Comparison of ENCODE assay signal across 16 cellular contexts in genomic region chr9:69975681-69976080, GRCh38.
DNase-seq lines count a peak whose midpoint lies in the region; ATAC-seq and TF ChIP-seq lines count a peak whose summit lies in the region.
"Had no signal": no experiment of that assay in that cellular context is flagged by ENCODE, and none has a peak within 500 bp of the region (broad histone marks: within the 10 kb centered on the region; RNA-seq: fewer than 3 reads in every experiment).

No MANE protein-coding gene starts in this region.

- in situ Hi-C loops in brain microvascular endothelial cell (cut with HindIII; ENCODE audit: low pct_ligation_motif_present, low sequenced_read_pairs) = loop anchor here (10.0 kb wide), 1 partner anchor 139 kb away; no protein-coding TSS in a partner anchor

- H3K4me1 ChIP-seq in sigmoid colon = peaks cover 0 to 13% (median 9%) of the 10 kb centered on the region in 4 donors
- peaks cover 0 to 4% (median 0%) of the 10 kb centered on the region in 4 donors for H3K4me1 ChIP-seq in stomach
- H3K4me1 ChIP-seq: adrenal gland had no signal

- H3K9me3 ChIP-seq in sigmoid colon (no peaks in the 10 kb centered on the region), stomach (no peaks in the 10 kb centered on the region)
- H3K9me3 ChIP-seq: adrenal gland, ovary had no signal

- DNase-seq in AG10803 (ENCODE audit: low read depth) (peak; percentile 65), M059J (ENCODE audit: low read depth) (peak; percentile 68), brain microvascular endothelial cell (peak; percentile 63), myocyte (ENCODE audit: low read depth) (peak; percentile 91), sigmoid colon (no peak), stomach (no peak), OCI-M2 (lab: John Stamatoyannopoulos, UW; ENCODE audit: unreplicated experiment) (no peak)
- DNase-seq: activated CD4-positive, alpha-beta T cell treated with anti-CD3 and anti-CD28 coated beads, Interleukin-2, amount 50 U/mL, for 4 hours; activated T-cell treated with anti-CD3 and anti-CD28 coated beads, Interleukin-2, amount 50 U/mL, for 72 hours; adrenal gland; DMS 273 treated with DMSO at 0.1 percent for 48 hours; NCI-H1694 treated with DMSO at 0.1 percent for 48 hours; ovary; small intestine; T1000 had no signal

- no peak for TF ChIP-seq EP300 in sigmoid colon (IDR thresholded peaks at IDR 0.05)
- no peak for TF ChIP-seq EP300 in stomach (IDR thresholded peaks at IDR 0.05)

- no peak for TF ChIP-seq CTCF in AG10803 (conservative IDR thresholded peaks at IDR 0.05; ENCODE audit: low read length)
- peak; percentile 38 for TF ChIP-seq CTCF in brain microvascular endothelial cell (IDR thresholded peaks at IDR 0.05; ENCODE audit: low read depth, low read length, missing control alignments)
- no peak for TF ChIP-seq CTCF in sigmoid colon (IDR thresholded peaks at IDR 0.05)
- no peak for TF ChIP-seq CTCF in stomach (IDR thresholded peaks at IDR 0.05)

- no peak for ATAC-seq in GM19328 (IDR thresholded peaks at IDR 0.05; ENCODE audit: unreplicated experiment)
- ATAC-seq: activated T-cell treated with anti-CD3 and anti-CD28 coated beads, Interleukin-2, amount 50 U/mL, for 72 hours had no signal

- H3K36me3 ChIP-seq in brain microvascular endothelial cell (replicated peaks) (no peaks in the 10 kb centered on the region), sigmoid colon (no peaks in the 10 kb centered on the region), stomach (no peaks in the 10 kb centered on the region)
- H3K36me3 ChIP-seq: adrenal gland, ovary had no signal

- WGBS in sigmoid colon, 2 donors = 73 to 83% methylated on average over 4 of the region's 4 CpGs
- WGBS in stomach, 5 donors = 70 to 87% (median 78%) methylated on average over 4 of the region's 4 CpGs

- TF ChIP-seq POLR2A in sigmoid colon (IDR thresholded peaks at IDR 0.05) = no peak
- no peak for TF ChIP-seq POLR2A in stomach (IDR thresholded peaks at IDR 0.05)

- no peak overlapping the region for H3K4me3 ChIP-seq in AG10803 (ENCODE audit: low read length)
- H3K4me3 ChIP-seq in brain microvascular endothelial cell (ENCODE audit: low read depth, low read length) = no peak overlapping the region
- no peak overlapping the region for H3K4me3 ChIP-seq in sigmoid colon
- H3K4me3 ChIP-seq in stomach = no peak overlapping the region
- H3K4me3 ChIP-seq: adrenal gland, ovary had no signal

- intact Hi-C loops in sigmoid colon (cut with DNase I) = loop anchor here (10.0 kb wide), 2 partner anchors 279 to 629 kb away; partner anchors contain the start of gene SMC5
- intact Hi-C loops in stomach (cut with DNase I; ENCODE audit: low total_unique reads) = no loop called here

- H3K27ac ChIP-seq in brain microvascular endothelial cell = peak overlapping the region; percentile 77
- no peak overlapping the region for H3K27ac ChIP-seq in sigmoid colon
- no peak overlapping the region for H3K27ac ChIP-seq in stomach
- H3K27ac ChIP-seq: adrenal gland, ovary had no signal

- H3K27me3 ChIP-seq in brain microvascular endothelial cell (replicated peaks) (no peaks in the 10 kb centered on the region), sigmoid colon (no peaks in the 10 kb centered on the region), stomach (no peaks in the 10 kb centered on the region)
- H3K27me3 ChIP-seq: adrenal gland, ovary had no signal

Comparison
In these comparisons a context has a peak if more than half of its experiments do, and no peak if none do; other contexts are left out.
1. DNase-seq: peak in AG10803 (single experiment), M059J (single experiment), brain microvascular endothelial cell (single experiment) and myocyte (single experiment); none in sigmoid colon (single experiment), stomach (single experiment) and OCI-M2 (single experiment).